Comparison of ENCODE assay signal across 1 cellular context in the genomic region with DNA sequence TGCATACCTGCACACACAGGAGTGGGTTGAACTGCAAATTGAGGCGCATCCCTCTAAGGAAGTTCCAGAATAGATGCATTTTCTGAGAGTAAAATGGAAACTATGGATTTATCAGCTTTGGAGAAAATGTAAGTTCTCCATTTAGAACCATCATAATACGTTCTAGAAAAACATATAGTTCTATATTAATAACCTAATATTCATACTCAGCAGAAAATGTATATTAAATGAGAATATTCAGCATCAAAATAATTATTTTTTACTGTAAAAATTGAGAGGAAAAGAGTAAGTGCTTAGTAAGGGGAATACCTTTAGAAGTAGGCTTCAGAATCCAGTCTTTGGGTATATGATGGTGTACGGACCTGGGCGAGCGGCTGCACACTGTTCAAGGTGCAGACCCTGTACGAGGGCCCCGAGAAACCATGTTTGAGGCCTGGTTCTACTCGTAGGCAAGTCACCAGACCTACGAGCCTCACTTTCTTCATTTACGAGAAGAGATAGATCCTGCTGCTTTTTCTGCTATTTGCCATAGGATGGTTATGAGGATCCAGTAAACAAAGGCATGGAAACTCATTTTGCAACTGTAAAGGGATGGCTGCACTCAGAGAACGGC.
TF ChIP-seq lines count a peak whose summit lies in the region.

No MANE protein-coding gene starts in this region.

TF ChIP-seq in IMR-90, 13 proteins besides CTCF, POLR2A, EP300 and RAD21:
- TF ChIP-seq, protein P1, sequence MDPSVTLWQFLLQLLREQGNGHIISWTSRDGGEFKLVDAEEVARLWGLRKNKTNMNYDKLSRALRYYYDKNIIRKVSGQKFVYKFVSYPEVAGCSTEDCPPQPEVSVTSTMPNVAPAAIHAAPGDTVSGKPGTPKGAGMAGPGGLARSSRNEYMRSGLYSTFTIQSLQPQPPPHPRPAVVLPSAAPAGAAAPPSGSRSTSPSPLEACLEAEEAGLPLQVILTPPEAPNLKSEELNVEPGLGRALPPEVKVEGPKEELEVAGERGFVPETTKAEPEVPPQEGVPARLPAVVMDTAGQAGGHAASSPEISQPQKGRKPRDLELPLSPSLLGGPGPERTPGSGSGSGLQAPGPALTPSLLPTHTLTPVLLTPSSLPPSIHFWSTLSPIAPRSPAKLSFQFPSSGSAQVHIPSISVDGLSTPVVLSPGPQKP (IDR thresholded peaks at IDR 0.05; ENCODE audit: borderline replicate concordance, low read depth, low read length): no peak
- TF ChIP-seq RCOR1 (IDR thresholded peaks at IDR 0.05; ENCODE audit: insufficient replicate concordance, low read length) (no peak), MAFK (IDR thresholded peaks at IDR 0.05; ENCODE audit: low read depth, low read length) (0 out of 2 replicates have a peak, but pooled peaks have one; percentile 11)
